ENCODE assay signal across 1 cellular context in the genomic region with DNA sequence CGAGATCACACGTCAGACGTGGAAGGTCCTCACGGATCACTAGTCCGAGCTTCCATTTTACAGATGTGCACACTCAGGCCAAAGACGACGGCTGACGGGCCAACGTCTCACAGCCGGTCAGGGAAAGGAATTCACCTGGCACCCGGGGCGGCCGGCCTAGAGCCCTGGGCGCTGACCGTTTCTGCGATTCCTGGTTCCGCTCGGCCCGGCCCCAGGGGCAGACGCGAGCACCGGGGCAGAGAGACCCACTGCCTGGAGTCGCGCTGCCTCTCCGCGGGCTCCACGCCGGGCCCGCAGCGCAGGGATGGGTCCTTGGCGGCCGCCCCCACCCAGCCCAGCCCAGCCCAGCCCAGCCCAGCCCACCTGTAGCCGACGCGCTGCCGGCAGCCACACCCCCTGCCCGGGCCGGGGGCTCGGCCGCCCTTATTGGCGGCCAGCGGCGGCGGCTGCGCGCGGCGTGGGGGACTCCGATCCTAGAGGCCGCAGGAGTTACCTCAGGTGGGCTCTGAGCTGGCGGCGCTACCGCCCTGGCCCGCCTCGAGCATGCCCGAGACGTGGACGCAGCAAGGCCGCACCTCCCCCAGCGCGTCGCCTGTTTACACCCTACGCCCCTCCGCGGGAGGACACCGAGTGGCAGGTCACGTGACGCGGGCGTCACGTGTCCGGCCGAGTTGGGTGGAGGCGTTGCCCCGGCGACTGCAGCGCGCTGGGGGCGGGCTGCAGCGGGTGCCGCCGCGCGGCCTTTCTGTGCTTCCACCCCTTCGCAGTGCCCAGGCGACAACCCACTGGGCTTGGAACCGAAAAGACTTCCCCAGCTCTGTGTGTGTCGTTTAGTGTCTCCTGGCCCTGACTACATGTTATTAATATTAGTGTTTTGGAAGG.
TF ChIP-seq lines count a peak whose summit lies in the region.

No MANE protein-coding gene starts in this region.

TF ChIP-seq in IMR-90, 13 proteins besides CTCF, POLR2A, EP300 and RAD21 (continued from another document):
- peak; percentile 89 for TF ChIP-seq MAZ (IDR thresholded peaks at IDR 0.05; ENCODE audit: borderline replicate concordance, low read depth, low read length)
- no peak for TF ChIP-seq RFX5 (IDR thresholded peaks at IDR 0.05; ENCODE audit: low read depth, low read length)
- TF ChIP-seq SMC3 (IDR thresholded peaks at IDR 0.05; ENCODE audit: low read depth, low read length) = no peak
- TF ChIP-seq MXI1 (IDR thresholded peaks at IDR 0.05; ENCODE audit: borderline replicate concordance, low read depth, low read length) = peak; percentile 80; the same call in 1 of the 2 replicates
- TF ChIP-seq FOS (IDR thresholded peaks at IDR 0.05; ENCODE audit: low read depth, low read length) = peak; percentile 72
- no peak for TF ChIP-seq CEBPB (IDR thresholded peaks at IDR 0.05; ENCODE audit: low read depth, low read length)
